ENCODE assay signal across 12 cellular contexts in the genomic region with DNA sequence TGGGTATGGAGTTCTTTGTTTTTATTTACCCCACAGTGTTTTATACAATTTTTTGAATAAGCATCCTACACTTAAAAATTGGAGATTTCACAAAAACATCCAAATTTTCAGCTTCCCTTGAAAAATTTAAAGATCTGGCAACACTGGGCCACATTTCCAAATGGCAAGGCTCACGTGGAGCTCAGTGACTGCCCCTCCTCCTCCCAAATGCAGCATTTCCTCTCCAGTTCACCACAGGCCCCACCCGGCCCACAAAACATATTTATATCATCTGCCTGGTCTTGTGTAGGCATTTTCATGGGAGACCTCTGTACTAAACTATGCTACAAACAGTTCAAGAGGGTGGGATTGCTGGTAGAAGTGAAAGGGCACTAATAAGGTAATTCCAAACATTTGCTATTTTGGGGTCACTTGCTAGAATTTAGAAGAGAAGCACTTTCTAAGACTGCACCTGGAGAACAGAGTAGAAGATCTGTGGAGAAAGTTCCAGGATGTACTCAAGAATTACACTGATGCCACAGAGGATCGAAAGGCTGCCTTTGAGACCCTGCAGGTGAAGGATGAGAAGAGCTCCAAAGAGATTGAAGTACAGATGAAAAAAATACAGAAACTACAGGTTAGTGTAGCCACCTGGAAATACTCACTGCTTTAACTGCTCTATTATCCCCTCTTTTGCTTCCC. TPM values are rescaled to one million over a fixed set of nuclear protein-coding genes. Genes with fewer than 3 reads are reported as not detected.
A peak's percentile ranks its signal among the peaks of the same experiment; 100 is the strongest.
DNase-seq lines count a peak whose midpoint lies in the region; ATAC-seq and TF ChIP-seq lines count a peak whose summit lies in the region.
"Had no signal": no experiment of that assay in that cellular context is flagged by ENCODE, and none has a peak within 500 bp of the region (broad histone marks: within the 10 kb centered on the region; RNA-seq: fewer than 3 reads in every experiment).

No MANE protein-coding gene starts in this region.

- H3K27me3 Mint-ChIP-seq in CD4-positive, CD25-positive, alpha-beta regulatory T cell: no peaks in the 10 kb centered on the region

- 62 to 74% methylated on average over 3 of the region's 3 CpGs for WGBS in thyroid gland, 2 donors

- peak overlapping the region; percentile 89 to 97 (median 92) for H3K27ac Mint-ChIP-seq in CD4-positive, CD25-positive, alpha-beta regulatory T cell
- H3K27ac Mint-ChIP-seq: mesothelial cell of epicardium had no signal

- H3K9me3 Mint-ChIP-seq in CD4-positive, CD25-positive, alpha-beta regulatory T cell: no peaks in the 10 kb centered on the region
- H3K9me3 Mint-ChIP-seq: CD14-positive monocyte, mesothelial cell of epicardium had no signal

- peaks cover 18% of the 10 kb centered on the region for H3K36me3 ChIP-seq in CD4-positive, CD25-positive, alpha-beta regulatory T cell (ENCODE audit: control insufficient read depth, insufficient read depth, low read length)
- H3K36me3 ChIP-seq in mucosa of descending colon (ENCODE audit: low read depth) (no peaks in the 10 kb centered on the region), SJCRH30 (0 out of 2 replicates have a peak, but pooled peaks cover 4% of the 10 kb centered on the region), thyroid gland (no peaks in the 10 kb centered on the region)

- H3K27ac ChIP-seq in CD4-positive, CD25-positive, alpha-beta regulatory T cell (ENCODE audit: insufficient read depth, low read length, poor library complexity, severe bottlenecking): peak overlapping the region; percentile 47
- H3K27ac ChIP-seq in SJCRH30: no peak overlapping the region
- H3K27ac ChIP-seq in thyroid gland: no peak overlapping the region

- peak; percentile 77 to 90 for ATAC-seq in CD4-positive, CD25-positive, alpha-beta regulatory T cell (ENCODE audit: low read depth in 2 of 2)
- peak; percentile 66 for ATAC-seq in mucosa of descending colon

- peak overlapping the region; percentile 87 to 94 (median 88) for H3K4me3 Mint-ChIP-seq in CD4-positive, CD25-positive, alpha-beta regulatory T cell
- H3K4me3 Mint-ChIP-seq: mesothelial cell of epicardium had no signal

- H3K4me1 ChIP-seq in CD4-positive, CD25-positive, alpha-beta regulatory T cell (ENCODE audit: control insufficient read depth, insufficient read depth, low read length, poor library complexity, severe bottlenecking): peaks cover 43% of the 10 kb centered on the region
- H3K4me1 ChIP-seq in mucosa of descending colon (ENCODE audit: low read depth) (no peaks in the 10 kb centered on the region), SJCRH30 (no peaks in the 10 kb centered on the region), thyroid gland (no peaks in the 10 kb centered on the region)

- no peak for TF ChIP-seq CTCF in mucosa of descending colon (IDR thresholded peaks at IDR 0.05)
- TF ChIP-seq CTCF in thyroid gland (IDR thresholded peaks at IDR 0.05): no peak

- H3K27me3 ChIP-seq in CD4-positive, CD25-positive, alpha-beta regulatory T cell (ENCODE audit: control insufficient read depth, insufficient read depth, low read length): no peaks in the 10 kb centered on the region
- no peaks in the 10 kb centered on the region for H3K27me3 ChIP-seq in SJCRH30
- no peaks in the 10 kb centered on the region for H3K27me3 ChIP-seq in thyroid gland

- DNase-seq in CD4-positive, CD25-positive, alpha-beta regulatory T cell: peak in 2 of 3 donors; percentile 54 to 79
- DNase-seq in NOMO-1 (lab: John Stamatoyannopoulos, UW; ENCODE audit: unreplicated experiment in 2 of 2) (peak; percentile 33 to 47), mucosa of descending colon (peak in 1 of 3 donors; percentile 42), SJCRH30 (no peak), anterior cingulate cortex (lab: John Stamatoyannopoulos, UW) (no peak), thyroid gland (no peak), epidermal melanocyte (ENCODE audit: insufficient read length, low spot score) (no peak)
- peak; percentile 53 for DNase-seq in activated CD8-positive, alpha-beta memory T cell treated with anti-CD3 and anti-CD28 coated beads, Interleukin-2, amount 50 U/mL, for 4 hours
- DNase-seq: dermis blood vessel endothelial cell, NCI-H1417 had no signal

- peaks cover 11 to 54% (median 36%) of the 10 kb centered on the region in 4 donors for H3K4me1 Mint-ChIP-seq in CD4-positive, CD25-positive, alpha-beta regulatory T cell
- H3K4me1 Mint-ChIP-seq: mesothelial cell of epicardium had no signal

- intact Hi-C loops in mucosa of descending colon (cut with DNase I, micrococcal nuclease): no loop called here
- intact Hi-C loops in thyroid gland (cut with DNase I): no loop called here

- peaks cover 20% of the 10 kb centered on the region for H3K36me3 Mint-ChIP-seq in CD4-positive, CD25-positive, alpha-beta regulatory T cell

- H3K4me3 ChIP-seq in CD4-positive, CD25-positive, alpha-beta regulatory T cell (ENCODE audit: low read depth, low read length): peak overlapping the region; percentile 97
- H3K4me3 ChIP-seq in mucosa of descending colon (no peak overlapping the region), SJCRH30 (no peak overlapping the region), thyroid gland (replicated peaks in 1 of 3) (no peak overlapping the region)

- no peak for TF ChIP-seq POLR2A in thyroid gland (IDR thresholded peaks at IDR 0.05)

- no peaks in the 10 kb centered on the region for H3K9me3 ChIP-seq in CD4-positive, CD25-positive, alpha-beta regulatory T cell (ENCODE audit: control insufficient read depth in 2 of 2, low read length in 2 of 2)
- no peaks in the 10 kb centered on the region for H3K9me3 ChIP-seq in mucosa of descending colon
- no peaks in the 10 kb centered on the region for H3K9me3 ChIP-seq in SJCRH30 (replicated peaks)
- H3K9me3 ChIP-seq in thyroid gland: no peaks in the 10 kb centered on the region

RNA-seq across cellular contexts. Expression of a gene that starts 7.3 kb away (rescaled TPM):
- total RNA-seq in CD4-positive, CD25-positive, alpha-beta regulatory T cell: 55.6 TPM
- polyA plus RNA-seq in CD4-positive, CD25-positive, alpha-beta regulatory T cell: 10 to 100 TPM; 56.5 to 79.7 (median 77.0) TPM
- 10 to 100 TPM; 16.9 to 41.3 (median 22.9) TPM for total RNA-seq in mucosa of descending colon
- 6.5 and 8.6 TPM in 2 replicates for total RNA-seq in SJCRH30 (2014; rRNA removed; shearing (Covaris generic))
- 10 to 100 TPM in 3 of 4 donors, 1 to 10 TPM in 1; 9.0 to 20.1 (median 16.5) TPM for total RNA-seq in thyroid gland

RNA-seq across cellular contexts. Expression of a gene that starts 39.3 kb away (rescaled TPM):
- total RNA-seq in CD4-positive, CD25-positive, alpha-beta regulatory T cell: 79.4 TPM
- 10 to 100 TPM; 21.2 to 30.5 (median 23.6) TPM for polyA plus RNA-seq in CD4-positive, CD25-positive, alpha-beta regulatory T cell
- total RNA-seq in mucosa of descending colon: 100 to 1,000 TPM; 207 to 280 (median 266) TPM
- total RNA-seq in SJCRH30 (2014; rRNA removed; shearing (Covaris generic)): 80.9 and 82.1 TPM in 2 replicates
- 100 to 1,000 TPM in 3 of 4 donors, 10 to 100 TPM in 1; 92.7 to 177 (median 136) TPM for total RNA-seq in thyroid gland

RNA-seq across cellular contexts. Expression of a gene that starts 52.3 kb away (rescaled TPM):
- 7.3 TPM for total RNA-seq in CD4-positive, CD25-positive, alpha-beta regulatory T cell
- under 1 TPM; 0.13 to 0.63 (median 0.42) TPM for polyA plus RNA-seq in CD4-positive, CD25-positive, alpha-beta regulatory T cell
- total RNA-seq in mucosa of descending colon (1 to 10 TPM; 1.1 to 3.5 (median 2.4) TPM), thyroid gland (1 to 10 TPM in 3 of 4 donors, under 1 TPM in 1; 0.68 to 3.0 (median 1.6) TPM)
- total RNA-seq in SJCRH30 (2014; rRNA removed; shearing (Covaris generic)): 0.10 and 0.43 TPM in 2 replicates

RNA-seq across cellular contexts. Expression of a gene that starts 53.5 kb away (rescaled TPM):
- 1.6 TPM for total RNA-seq in CD4-positive, CD25-positive, alpha-beta regulatory T cell
- not detected for polyA plus RNA-seq in CD4-positive, CD25-positive, alpha-beta regulatory T cell
- total RNA-seq in mucosa of descending colon: 1 to 10 TPM in 1 of 3 donors, under 1 TPM in 2; 0.49 to 1.1 (median 0.76) TPM
- total RNA-seq in SJCRH30 (2014; rRNA removed; shearing (Covaris generic)): 2.8 and 3.0 TPM in 2 replicates
- 1 to 10 TPM in 1 of 4 donors, under 1 TPM in 2, not detected in 1; 0.54 to 1.7 (median 0.59) TPM for total RNA-seq in thyroid gland
- total RNA-seq: dermis blood vessel endothelial cell had no signal
- polyA plus RNA-seq: CD14-positive monocyte had no signal

Comparison
In these comparisons a context has a peak if more than half of its experiments do, and no peak if none do; other contexts are left out.
1. DNase-seq: peak in CD4-positive, CD25-positive, alpha-beta regulatory T cell (2 of 3), NOMO-1 (2 of 2) and activated CD8-positive, alpha-beta memory T cell treated with anti-CD3 and anti-CD28 coated beads, Interleukin-2, amount 50 U/mL, for 4 hours (single experiment); none in SJCRH30 (0 of 2), anterior cingulate cortex (0 of 58), thyroid gland (0 of 2) and epidermal melanocyte (single experiment).